Comparison of ENCODE assay signal across 32 cellular contexts in genomic region chr4:42123071-42123644, GRCh38. TPM values are rescaled to one million over a fixed set of nuclear protein-coding genes. Genes with fewer than 3 reads are reported as not detected.
"Had no signal": no experiment of that assay in that cellular context is flagged by ENCODE, and none has a peak within 500 bp of the region (broad histone marks: within the 10 kb centered on the region; RNA-seq: fewer than 3 reads in every experiment).

No MANE protein-coding gene starts in this region.

- H3K36me3 ChIP-seq: ascending aorta, Peyer's patch had no signal

- H3K4me3 Mint-ChIP-seq: activated CD4-positive, alpha-beta memory T cell treated with anti-CD3 and anti-CD28 coated beads for 36 hours; activated CD4-positive, alpha-beta T cell treated with anti-CD3 and anti-CD28 coated beads, Interleukin-2, amount 10 ng/mL, durations not matched to agents 7 days and 5 days; activated naive CD8-positive, alpha-beta T cell treated with anti-CD3 and anti-CD28 coated beads, Interleukin-2, amount 50 U/mL, for 24 hours; activated T-cell treated with anti-CD3 and anti-CD28 coated beads, Interleukin-2, amount 50 U/mL, for 4 hours; T-helper 17 cell had no signal

- H3K4me1 Mint-ChIP-seq: activated CD4-positive, alpha-beta T cell treated with anti-CD3 and anti-CD28 coated beads, Interleukin-2, amount 10 ng/mL, durations not matched to agents 7 days and 5 days; activated naive CD8-positive, alpha-beta T cell treated with anti-CD3 and anti-CD28 coated beads, Interleukin-2, amount 50 U/mL, for 24 hours had no signal

- H3K9me3 Mint-ChIP-seq: activated CD4-positive, alpha-beta memory T cell treated with anti-CD3 and anti-CD28 coated beads for 36 hours; activated CD4-positive, alpha-beta T cell treated with anti-CD3 and anti-CD28 coated beads, Interleukin-2, amount 10 ng/mL, durations not matched to agents 7 days and 5 days; activated naive CD4-positive, alpha-beta T cell treated with anti-CD3 and anti-CD28 coated beads, Interleukin-2, amount 50 U/mL, for 72 hours; activated naive CD8-positive, alpha-beta T cell treated with anti-CD3 and anti-CD28 coated beads, Interleukin-2, amount 50 U/mL, for 24 hours; activated T-cell treated with anti-CD3 and anti-CD28 coated beads, Interleukin-2, amount 50 U/mL, for 4 hours had no signal

- H3K36me3 Mint-ChIP-seq: activated CD4-positive, alpha-beta memory T cell treated with anti-CD3 and anti-CD28 coated beads for 36 hours; activated naive CD4-positive, alpha-beta T cell treated with anti-CD3 and anti-CD28 coated beads, Interleukin-2, amount 50 U/mL, for 72 hours had no signal

- H3K27ac ChIP-seq: ascending aorta, body of pancreas, coronary artery, Peyer's patch, VCaP had no signal

- H3K4me1 ChIP-seq: ascending aorta, body of pancreas, Peyer's patch had no signal

- H3K27ac Mint-ChIP-seq: activated CD4-positive, alpha-beta memory T cell treated with anti-CD3 and anti-CD28 coated beads for 36 hours; activated CD4-positive, alpha-beta T cell treated with anti-CD3 and anti-CD28 coated beads, Interleukin-2, amount 10 ng/mL, durations not matched to agents 7 days and 5 days; activated naive CD4-positive, alpha-beta T cell treated with anti-CD3 and anti-CD28 coated beads, Interleukin-2, amount 50 U/mL, for 72 hours; activated naive CD8-positive, alpha-beta T cell treated with anti-CD3 and anti-CD28 coated beads, Interleukin-2, amount 50 U/mL, for 24 hours; T-helper 17 cell had no signal

- H3K27me3 ChIP-seq: ascending aorta, body of pancreas, Peyer's patch had no signal

- H3K27me3 Mint-ChIP-seq: activated CD4-positive, alpha-beta T cell treated with anti-CD3 and anti-CD28 coated beads, Interleukin-2, amount 10 ng/mL, durations not matched to agents 7 days and 5 days; activated naive CD8-positive, alpha-beta T cell treated with anti-CD3 and anti-CD28 coated beads, Interleukin-2, amount 50 U/mL, for 24 hours had no signal

- DNase-seq: activated CD4-positive, alpha-beta memory T cell treated with anti-CD3 and anti-CD28 coated beads for 36 hours; activated CD4-positive, alpha-beta T cell treated with anti-CD3 and anti-CD28 coated beads, Interleukin-2, amount 10 ng/mL, durations not matched to agents 7 days and 5 days; activated CD4-positive, CD25-positive, alpha-beta regulatory T cell; activated CD8-positive, alpha-beta memory T cell treated with anti-CD3 and anti-CD28 coated beads for 24 hours; activated effector memory CD4-positive, alpha-beta T cell treated with anti-CD3 and anti-CD28 coated beads, Interleukin-2, amount 50 U/mL, for 16 hours; activated naive CD4-positive, alpha-beta T cell treated with Interleukin-2 at 50 U/mL for 16 hours; activated naive CD8-positive, alpha-beta T cell treated with anti-CD3 and anti-CD28 coated beads, Interleukin-2, amount 50 U/mL, for 24 hours; activated T-cell treated with anti-CD3 and anti-CD28 coated beads, Interleukin-2, amount 50 U/mL, for 4 hours; amniotic stem cell; body of pancreas; central memory CD4-positive, alpha-beta T cell; NCI-H1048; NCI-H146; NCI-H187 treated with DMSO at 0.1 percent for 48 hours; NCI-H2171; NCI-H2227 treated with DMSO at 0.1 percent for 48 hours; NCI-H446 treated with DMSO at 0.1 percent for 48 hours; NCI-H524 treated with DMSO at 0.1 percent for 48 hours; NCI-H82; OCI-M1; Peyer's patch; SHP77; T-helper 17 cell; T-helper 9 cell had no signal

- H3K4me3 ChIP-seq: ascending aorta, body of pancreas, coronary artery, Peyer's patch had no signal

- FAIRE-seq: bronchial epithelial cell, TTC549 had no signal

- H3K9me3 ChIP-seq: ascending aorta, body of pancreas, Peyer's patch had no signal

- ATAC-seq: activated naive CD4-positive, alpha-beta T cell treated with anti-CD3 and anti-CD28 coated beads, Interleukin-2, amount 50 U/mL, for 72 hours; activated naive CD8-positive, alpha-beta T cell treated with anti-CD3 and anti-CD28 coated beads, Interleukin-2, amount 50 U/mL, for 24 hours; activated T-cell treated with anti-CD3 and anti-CD28 coated beads, Interleukin-2, amount 50 U/mL, for 4 hours; body of pancreas; T-helper 17 cell had no signal

RNA-seq across cellular contexts. Expression of gene BEND4, which starts 29.3 kb away (rescaled TPM):
- total RNA-seq: ascending aorta, body of pancreas, bronchial epithelial cell, chondrocyte, SK-MEL-5 had no signal
